Comparison of ENCODE assay signal across 19 cellular contexts in genomic region chr18:79742076-79742475, GRCh38. TPM values are rescaled to one million over a fixed set of nuclear protein-coding genes. Genes with fewer than 3 reads are reported as not detected.
DNase-seq lines count a peak whose midpoint lies in the region; ATAC-seq and TF ChIP-seq lines count a peak whose summit lies in the region.
"Had no signal": no experiment of that assay in that cellular context is flagged by ENCODE, and none has a peak within 500 bp of the region (broad histone marks: within the 10 kb centered on the region; RNA-seq: fewer than 3 reads in every experiment).

No MANE protein-coding gene starts in this region.

- H3K4me1 ChIP-seq in osteoblast (ENCODE audit: insufficient read depth, low read length) = no peaks in the 10 kb centered on the region
- H3K4me1 ChIP-seq in upper lobe of right lung = no peaks in the 10 kb centered on the region

- no peak overlapping the region for H3K4me3 Mint-ChIP-seq in activated naive CD8-positive, alpha-beta T cell treated with anti-CD3 and anti-CD28 coated beads for 36 hours
- H3K4me3 Mint-ChIP-seq in activated naive CD8-positive, alpha-beta T cell treated with anti-CD3 and anti-CD28 coated beads, Interleukin-2, amount 50 U/mL, for 24 hours = no peak overlapping the region

- intact Hi-C loops in upper lobe of right lung (cut with DNase I) = no loop called here

- peak overlapping the region; percentile 59 for H3K27ac Mint-ChIP-seq in activated naive CD8-positive, alpha-beta T cell treated with anti-CD3 and anti-CD28 coated beads for 36 hours
- H3K27ac Mint-ChIP-seq in activated naive CD8-positive, alpha-beta T cell treated with anti-CD3 and anti-CD28 coated beads, Interleukin-2, amount 50 U/mL, for 24 hours = no peak overlapping the region

- no peak for ATAC-seq in activated naive CD8-positive, alpha-beta T cell treated with anti-CD3 and anti-CD28 coated beads, Interleukin-2, amount 50 U/mL, for 24 hours
- ATAC-seq in upper lobe of right lung = no peak
- ATAC-seq: Panc1 had no signal

- peaks cover 5% of the 10 kb centered on the region for H4K20me1 ChIP-seq in osteoblast (ENCODE audit: insufficient read depth, low read length)

- peak overlapping the region; percentile 60 for H3K27ac ChIP-seq in WERI-Rb-1
- H3K27ac ChIP-seq in osteoblast (ENCODE audit: low read depth, low read length) = no peak overlapping the region
- no peak overlapping the region for H3K27ac ChIP-seq in upper lobe of right lung

- peaks cover 2% of the 10 kb centered on the region for H3K9me3 ChIP-seq in WERI-Rb-1 (ENCODE audit: severe bottlenecking)
- H3K9me3 ChIP-seq in osteoblast (ENCODE audit: low read depth, low read length) = no peaks in the 10 kb centered on the region
- H3K9me3 ChIP-seq in upper lobe of right lung = no peaks in the 10 kb centered on the region
- H3K9me3 ChIP-seq: MG63 had no signal

- DNase-seq in activated naive CD8-positive, alpha-beta T cell treated with anti-CD3 and anti-CD28 coated beads for 36 hours = no peak
- DNase-seq in activated naive CD8-positive, alpha-beta T cell treated with anti-CD3 and anti-CD28 coated beads, Interleukin-2, amount 50 U/mL, for 24 hours = no peak
- DNase-seq in WERI-Rb-1 (no peak), osteoblast (ENCODE audit: insufficient read length, low spot score, missing footprints) (peak; percentile 74), upper lobe of right lung (peak; percentile 25), SIG-M5 (lab: John Stamatoyannopoulos, UW) (no peak), iPS-NIHi11 (ENCODE audit: low spot score) (no peak)
- DNase-seq: COR-L47, EL, IMR-90, Karpas-422, MG63, NCI-H1092, NCI-H146, NCI-H2081 treated with DMSO at 0.1 percent for 48 hours, NCI-H226, SHP77 had no signal

- peaks cover 1% of the 10 kb centered on the region for H3K9me3 Mint-ChIP-seq in activated naive CD8-positive, alpha-beta T cell treated with anti-CD3 and anti-CD28 coated beads for 36 hours
- H3K9me3 Mint-ChIP-seq in activated naive CD8-positive, alpha-beta T cell treated with anti-CD3 and anti-CD28 coated beads, Interleukin-2, amount 50 U/mL, for 24 hours = peaks cover 7% of the 10 kb centered on the region

- H3K79me2 ChIP-seq in osteoblast (ENCODE audit: insufficient read depth, low read length) = no peaks in the 10 kb centered on the region

- no peak for TF ChIP-seq CTCF in WERI-Rb-1 (IDR thresholded peaks at IDR 0.05; ENCODE audit: low read depth, low read length)
- no peak for TF ChIP-seq CTCF in osteoblast (IDR thresholded peaks at IDR 0.05; ENCODE audit: extremely low read depth, low read depth, low read length)
- no peak for TF ChIP-seq CTCF in upper lobe of right lung (IDR thresholded peaks at IDR 0.05)

- H2AFZ ChIP-seq in osteoblast (ENCODE audit: low read length) = no peak overlapping the region

- no peak overlapping the region for H3K4me2 ChIP-seq in osteoblast (ENCODE audit: insufficient read depth, low read length)

- H3K4me1 Mint-ChIP-seq in activated naive CD8-positive, alpha-beta T cell treated with anti-CD3 and anti-CD28 coated beads for 36 hours = no peaks in the 10 kb centered on the region
- no peaks in the 10 kb centered on the region for H3K4me1 Mint-ChIP-seq in activated naive CD8-positive, alpha-beta T cell treated with anti-CD3 and anti-CD28 coated beads, Interleukin-2, amount 50 U/mL, for 24 hours

- H3K4me3 ChIP-seq in WERI-Rb-1 (ENCODE audit: low read depth, low read length) (no peak overlapping the region), osteoblast (ENCODE audit: insufficient read depth, low read length) (no peak overlapping the region), upper lobe of right lung (no peak overlapping the region)
- H3K4me3 ChIP-seq: MG63 had no signal

- H3K36me3 ChIP-seq in WERI-Rb-1 = peaks cover 40% of the 10 kb centered on the region
- peaks cover 7% of the 10 kb centered on the region for H3K36me3 ChIP-seq in osteoblast (ENCODE audit: insufficient read depth, low read length)
- H3K36me3 ChIP-seq in upper lobe of right lung = peaks cover 41% of the 10 kb centered on the region
- H3K36me3 ChIP-seq: MG63 had no signal

- H3K27me3 ChIP-seq in WERI-Rb-1 (ENCODE audit: insufficient read depth, low read depth, severe bottlenecking) = no peaks in the 10 kb centered on the region
- no peaks in the 10 kb centered on the region for H3K27me3 ChIP-seq in osteoblast (ENCODE audit: insufficient read depth, low read length)
- no peaks in the 10 kb centered on the region for H3K27me3 ChIP-seq in upper lobe of right lung
- H3K27me3 ChIP-seq: MG63 had no signal

- H3K27me3 Mint-ChIP-seq in activated naive CD8-positive, alpha-beta T cell treated with anti-CD3 and anti-CD28 coated beads for 36 hours = no peaks in the 10 kb centered on the region
- no peaks in the 10 kb centered on the region for H3K27me3 Mint-ChIP-seq in activated naive CD8-positive, alpha-beta T cell treated with anti-CD3 and anti-CD28 coated beads, Interleukin-2, amount 50 U/mL, for 24 hours

- peaks cover 69% of the 10 kb centered on the region for H3K36me3 Mint-ChIP-seq in activated naive CD8-positive, alpha-beta T cell treated with anti-CD3 and anti-CD28 coated beads for 36 hours
- H3K36me3 Mint-ChIP-seq in activated naive CD8-positive, alpha-beta T cell treated with anti-CD3 and anti-CD28 coated beads, Interleukin-2, amount 50 U/mL, for 24 hours (ENCODE audit: low read depth) = peaks cover 75% of the 10 kb centered on the region

RNA-seq across cellular contexts. Expression of gene KCNG2, which starts 55.7 kb away (rescaled TPM):
- total RNA-seq in activated naive CD8-positive, alpha-beta T cell treated with anti-CD3 and anti-CD28 coated beads for 36 hours = not detected
- not detected in 2 replicates for total RNA-seq in osteoblast
- 0.46 TPM for total RNA-seq in upper lobe of right lung
- total RNA-seq: HT-29, IMR-90 had no signal

Comparison
In these comparisons a context has a peak if more than half of its experiments do, and no peak if none do; other contexts are left out.
1. DNase-seq: peak in osteoblast (single experiment) and upper lobe of right lung (single experiment); none in activated naive CD8-positive, alpha-beta T cell treated with anti-CD3 and anti-CD28 coated beads for 36 hours (single experiment), activated naive CD8-positive, alpha-beta T cell treated with anti-CD3 and anti-CD28 coated beads, Interleukin-2, amount 50 U/mL, for 24 hours (single experiment), WERI-Rb-1 (single experiment), SIG-M5 (single experiment) and iPS-NIHi11 (single experiment).